1 cellular context compared by ENCODE assay signal in the genomic region with DNA sequence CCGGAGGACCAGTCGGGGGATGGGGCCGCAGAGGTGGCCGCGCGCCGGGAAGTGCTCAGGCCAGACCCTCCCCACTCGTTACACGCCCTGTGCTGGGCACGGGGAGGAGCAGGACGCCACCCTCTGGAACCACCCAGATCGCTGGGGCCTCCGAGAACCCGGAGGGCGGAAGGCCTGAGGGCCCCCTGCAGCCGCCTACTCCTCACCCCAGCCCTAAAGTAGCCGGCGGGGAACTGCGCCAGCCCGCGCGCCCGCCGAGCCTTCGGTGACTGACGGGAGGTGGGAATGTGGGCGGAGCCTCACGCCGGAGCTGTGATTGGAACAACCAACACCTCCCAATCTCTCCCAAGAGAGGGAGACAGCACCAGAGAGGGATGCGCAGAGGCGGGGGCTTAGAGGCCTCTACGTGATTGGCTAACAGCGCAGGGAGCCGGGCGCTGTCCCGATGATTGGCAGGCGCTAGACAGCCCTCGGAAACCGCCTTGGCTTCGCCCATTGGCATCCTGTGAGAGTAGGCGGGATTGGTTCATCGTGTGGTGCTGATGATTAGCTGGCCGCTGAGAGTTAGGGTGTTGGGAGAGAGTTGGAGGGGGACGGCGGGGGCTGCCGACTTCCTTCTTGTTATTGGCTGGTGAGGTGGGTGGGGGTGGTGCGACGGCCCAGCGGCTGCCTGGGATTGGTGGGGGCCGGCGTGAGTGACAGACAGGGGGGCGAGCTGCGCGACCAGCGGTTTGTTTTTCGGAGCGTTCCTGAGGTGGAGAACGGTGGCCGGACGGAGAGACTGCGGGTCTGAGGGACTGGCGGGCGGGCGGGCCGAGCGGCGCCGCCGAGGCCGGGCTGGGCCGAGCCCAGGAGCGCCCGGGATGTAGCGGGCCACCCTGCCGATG.
A peak's percentile ranks its signal among the peaks of the same experiment; 100 is the strongest.
TF ChIP-seq lines count a peak whose summit lies in the region.

A gene (plus strand): TSS at position 734 of the 887 bp plus-strand sequence. CDS start 343 bp downstream, outside the sequence.

TF ChIP-seq in K562, 482 proteins besides CTCF, POLR2A, EP300 and RAD21 (continued from another document and continues in another):
- TF ChIP-seq, protein P1, sequence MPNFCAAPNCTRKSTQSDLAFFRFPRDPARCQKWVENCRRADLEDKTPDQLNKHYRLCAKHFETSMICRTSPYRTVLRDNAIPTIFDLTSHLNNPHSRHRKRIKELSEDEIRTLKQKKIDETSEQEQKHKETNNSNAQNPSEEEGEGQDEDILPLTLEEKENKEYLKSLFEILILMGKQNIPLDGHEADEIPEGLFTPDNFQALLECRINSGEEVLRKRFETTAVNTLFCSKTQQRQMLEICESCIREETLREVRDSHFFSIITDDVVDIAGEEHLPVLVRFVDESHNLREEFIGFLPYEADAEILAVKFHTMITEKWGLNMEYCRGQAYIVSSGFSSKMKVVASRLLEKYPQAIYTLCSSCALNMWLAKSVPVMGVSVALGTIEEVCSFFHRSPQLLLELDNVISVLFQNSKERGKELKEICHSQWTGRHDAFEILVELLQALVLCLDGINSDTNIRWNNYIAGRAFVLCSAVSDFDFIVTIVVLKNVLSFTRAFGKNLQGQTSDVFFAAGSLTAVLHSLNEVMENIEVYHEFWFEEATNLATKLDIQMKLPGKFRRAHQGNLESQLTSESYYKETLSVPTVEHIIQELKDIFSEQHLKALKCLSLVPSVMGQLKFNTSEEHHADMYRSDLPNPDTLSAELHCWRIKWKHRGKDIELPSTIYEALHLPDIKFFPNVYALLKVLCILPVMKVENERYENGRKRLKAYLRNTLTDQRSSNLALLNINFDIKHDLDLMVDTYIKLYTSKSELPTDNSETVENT (CRISPR knock-in tag; IDR thresholded peaks at IDR 0.05) = peak; percentile 65; the same call in 1 of the 2 replicates
- TF ChIP-seq XRCC5 (IDR thresholded peaks at IDR 0.05; ENCODE audit: low read depth, low read length) = peak; percentile 18; the same call in 1 of the 2 replicates
- 0 out of 2 replicates have a peak, but pooled peaks have one; percentile 9 for TF ChIP-seq SOX6 (IDR thresholded peaks at IDR 0.05)
- peak; percentile 26 for TF ChIP-seq FIP1L1 (IDR thresholded peaks at IDR 0.05; ENCODE audit: low read depth, low read length, poor library complexity, severe bottlenecking)
- TF ChIP-seq MTA1 (IDR thresholded peaks at IDR 0.05; ENCODE audit: borderline replicate concordance) = no peak
- TF ChIP-seq, protein P2, sequence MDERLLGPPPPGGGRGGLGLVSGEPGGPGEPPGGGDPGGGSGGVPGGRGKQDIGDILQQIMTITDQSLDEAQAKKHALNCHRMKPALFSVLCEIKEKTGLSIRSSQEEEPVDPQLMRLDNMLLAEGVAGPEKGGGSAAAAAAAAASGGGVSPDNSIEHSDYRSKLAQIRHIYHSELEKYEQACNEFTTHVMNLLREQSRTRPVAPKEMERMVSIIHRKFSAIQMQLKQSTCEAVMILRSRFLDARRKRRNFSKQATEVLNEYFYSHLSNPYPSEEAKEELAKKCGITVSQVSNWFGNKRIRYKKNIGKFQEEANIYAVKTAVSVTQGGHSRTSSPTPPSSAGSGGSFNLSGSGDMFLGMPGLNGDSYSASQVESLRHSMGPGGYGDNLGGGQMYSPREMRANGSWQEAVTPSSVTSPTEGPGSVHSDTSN (CRISPR knock-in tag; IDR thresholded peaks at IDR 0.05; ENCODE audit: low read depth) = peak; percentile 79
- TF ChIP-seq, protein P2 (tag; conservative IDR thresholded peaks at IDR 0.05; ENCODE audit: low read depth) = peak; percentile 99
- peak; percentile 96 for TF ChIP-seq ZFX (CRISPR knock-in tag; IDR thresholded peaks at IDR 0.05)
- TF ChIP-seq JUND (IDR thresholded peaks at IDR 0.05; ENCODE audit: borderline replicate concordance, low read depth, low read length) = 0 out of 2 replicates have a peak, but pooled peaks have one; percentile 33
- no peak; the same call in 2 of the 3 replicates for TF ChIP-seq JUND (tag; IDR thresholded peaks at IDR 0.05; ENCODE audit: borderline replicate concordance, low read depth, low read length)
- TF ChIP-seq, protein P3, sequence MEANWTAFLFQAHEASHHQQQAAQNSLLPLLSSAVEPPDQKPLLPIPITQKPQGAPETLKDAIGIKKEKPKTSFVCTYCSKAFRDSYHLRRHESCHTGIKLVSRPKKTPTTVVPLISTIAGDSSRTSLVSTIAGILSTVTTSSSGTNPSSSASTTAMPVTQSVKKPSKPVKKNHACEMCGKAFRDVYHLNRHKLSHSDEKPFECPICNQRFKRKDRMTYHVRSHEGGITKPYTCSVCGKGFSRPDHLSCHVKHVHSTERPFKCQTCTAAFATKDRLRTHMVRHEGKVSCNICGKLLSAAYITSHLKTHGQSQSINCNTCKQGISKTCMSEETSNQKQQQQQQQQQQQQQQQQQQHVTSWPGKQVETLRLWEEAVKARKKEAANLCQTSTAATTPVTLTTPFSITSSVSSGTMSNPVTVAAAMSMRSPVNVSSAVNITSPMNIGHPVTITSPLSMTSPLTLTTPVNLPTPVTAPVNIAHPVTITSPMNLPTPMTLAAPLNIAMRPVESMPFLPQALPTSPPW (CRISPR knock-in tag; IDR thresholded peaks at IDR 0.05) = peak; percentile 99
- TF ChIP-seq PHF20 (IDR thresholded peaks at IDR 0.05; ENCODE audit: partially characterized antibody) = peak; percentile 77
- 0 out of 2 replicates have a peak, but pooled peaks have one; percentile 13 for TF ChIP-seq ESRRA (IDR thresholded peaks at IDR 0.05; ENCODE audit: borderline replicate concordance, low read depth)
- TF ChIP-seq, protein P4, sequence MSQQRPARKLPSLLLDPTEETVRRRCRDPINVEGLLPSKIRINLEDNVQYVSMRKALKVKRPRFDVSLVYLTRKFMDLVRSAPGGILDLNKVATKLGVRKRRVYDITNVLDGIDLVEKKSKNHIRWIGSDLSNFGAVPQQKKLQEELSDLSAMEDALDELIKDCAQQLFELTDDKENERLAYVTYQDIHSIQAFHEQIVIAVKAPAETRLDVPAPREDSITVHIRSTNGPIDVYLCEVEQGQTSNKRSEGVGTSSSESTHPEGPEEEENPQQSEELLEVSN (IDR thresholded peaks at IDR 0.05; ENCODE audit: borderline replicate concordance in 1 of 2, extremely low read depth in 1 of 2, insufficient read depth in 1 of 2, insufficient read length in 1 of 2, low read depth in 1 of 2, low read length in 1 of 2, poor library complexity in 1 of 2, severe bottlenecking in 1 of 2) = peak; percentile 40 to 46
- TF ChIP-seq CBX1 (IDR thresholded peaks at IDR 0.05; ENCODE audit: low read depth) = 0 out of 2 replicates have a peak, but pooled peaks have one; percentile 12
- TF ChIP-seq SRF (CRISPR knock-in tag; IDR thresholded peaks at IDR 0.05) = peak in 1 of 2 experiments; percentile 42; a peak in 1 of 4 replicates
- peak; percentile 46; the same call in 1 of the 2 replicates for TF ChIP-seq PML (IDR thresholded peaks at IDR 0.05; ENCODE audit: low read length)
- no peak for TF ChIP-seq DACH1 (IDR thresholded peaks at IDR 0.05; ENCODE audit: partially characterized antibody)
- 0 out of 2 replicates have a peak, but pooled peaks have one; percentile 30 for TF ChIP-seq GABPB1 (CRISPR knock-in tag; IDR thresholded peaks at IDR 0.05)
- TF ChIP-seq NFYB (IDR thresholded peaks at IDR 0.05; ENCODE audit: extremely low read depth, insufficient read length) = peak; percentile 73
- TF ChIP-seq, protein P5, sequence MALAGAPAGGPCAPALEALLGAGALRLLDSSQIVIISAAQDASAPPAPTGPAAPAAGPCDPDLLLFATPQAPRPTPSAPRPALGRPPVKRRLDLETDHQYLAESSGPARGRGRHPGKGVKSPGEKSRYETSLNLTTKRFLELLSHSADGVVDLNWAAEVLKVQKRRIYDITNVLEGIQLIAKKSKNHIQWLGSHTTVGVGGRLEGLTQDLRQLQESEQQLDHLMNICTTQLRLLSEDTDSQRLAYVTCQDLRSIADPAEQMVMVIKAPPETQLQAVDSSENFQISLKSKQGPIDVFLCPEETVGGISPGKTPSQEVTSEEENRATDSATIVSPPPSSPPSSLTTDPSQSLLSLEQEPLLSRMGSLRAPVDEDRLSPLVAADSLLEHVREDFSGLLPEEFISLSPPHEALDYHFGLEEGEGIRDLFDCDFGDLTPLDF (CRISPR knock-in tag; IDR thresholded peaks at IDR 0.05) = 0 out of 2 replicates have a peak, but pooled peaks have one; percentile 53
- TF ChIP-seq, protein P6, sequence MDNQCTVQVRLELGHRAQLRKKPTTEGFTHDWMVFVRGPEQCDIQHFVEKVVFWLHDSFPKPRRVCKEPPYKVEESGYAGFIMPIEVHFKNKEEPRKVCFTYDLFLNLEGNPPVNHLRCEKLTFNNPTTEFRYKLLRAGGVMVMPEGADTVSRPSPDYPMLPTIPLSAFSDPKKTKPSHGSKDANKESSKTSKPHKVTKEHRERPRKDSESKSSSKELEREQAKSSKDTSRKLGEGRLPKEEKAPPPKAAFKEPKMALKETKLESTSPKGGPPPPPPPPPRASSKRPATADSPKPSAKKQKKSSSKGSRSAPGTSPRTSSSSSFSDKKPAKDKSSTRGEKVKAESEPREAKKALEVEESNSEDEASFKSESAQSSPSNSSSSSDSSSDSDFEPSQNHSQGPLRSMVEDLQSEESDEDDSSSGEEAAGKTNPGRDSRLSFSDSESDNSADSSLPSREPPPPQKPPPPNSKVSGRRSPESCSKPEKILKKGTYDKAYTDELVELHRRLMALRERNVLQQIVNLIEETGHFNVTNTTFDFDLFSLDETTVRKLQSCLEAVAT (IDR thresholded peaks at IDR 0.05) = peak in 1 of 2 experiments; percentile 82; a peak in 1 of 4 replicates
- peak; percentile 85 for TF ChIP-seq SUPT5H (IDR thresholded peaks at IDR 0.05)
- TF ChIP-seq GABPA (tag; conservative IDR thresholded peaks at IDR 0.05; ENCODE audit: low read depth) = peak; percentile 22
- TF ChIP-seq, protein P7, sequence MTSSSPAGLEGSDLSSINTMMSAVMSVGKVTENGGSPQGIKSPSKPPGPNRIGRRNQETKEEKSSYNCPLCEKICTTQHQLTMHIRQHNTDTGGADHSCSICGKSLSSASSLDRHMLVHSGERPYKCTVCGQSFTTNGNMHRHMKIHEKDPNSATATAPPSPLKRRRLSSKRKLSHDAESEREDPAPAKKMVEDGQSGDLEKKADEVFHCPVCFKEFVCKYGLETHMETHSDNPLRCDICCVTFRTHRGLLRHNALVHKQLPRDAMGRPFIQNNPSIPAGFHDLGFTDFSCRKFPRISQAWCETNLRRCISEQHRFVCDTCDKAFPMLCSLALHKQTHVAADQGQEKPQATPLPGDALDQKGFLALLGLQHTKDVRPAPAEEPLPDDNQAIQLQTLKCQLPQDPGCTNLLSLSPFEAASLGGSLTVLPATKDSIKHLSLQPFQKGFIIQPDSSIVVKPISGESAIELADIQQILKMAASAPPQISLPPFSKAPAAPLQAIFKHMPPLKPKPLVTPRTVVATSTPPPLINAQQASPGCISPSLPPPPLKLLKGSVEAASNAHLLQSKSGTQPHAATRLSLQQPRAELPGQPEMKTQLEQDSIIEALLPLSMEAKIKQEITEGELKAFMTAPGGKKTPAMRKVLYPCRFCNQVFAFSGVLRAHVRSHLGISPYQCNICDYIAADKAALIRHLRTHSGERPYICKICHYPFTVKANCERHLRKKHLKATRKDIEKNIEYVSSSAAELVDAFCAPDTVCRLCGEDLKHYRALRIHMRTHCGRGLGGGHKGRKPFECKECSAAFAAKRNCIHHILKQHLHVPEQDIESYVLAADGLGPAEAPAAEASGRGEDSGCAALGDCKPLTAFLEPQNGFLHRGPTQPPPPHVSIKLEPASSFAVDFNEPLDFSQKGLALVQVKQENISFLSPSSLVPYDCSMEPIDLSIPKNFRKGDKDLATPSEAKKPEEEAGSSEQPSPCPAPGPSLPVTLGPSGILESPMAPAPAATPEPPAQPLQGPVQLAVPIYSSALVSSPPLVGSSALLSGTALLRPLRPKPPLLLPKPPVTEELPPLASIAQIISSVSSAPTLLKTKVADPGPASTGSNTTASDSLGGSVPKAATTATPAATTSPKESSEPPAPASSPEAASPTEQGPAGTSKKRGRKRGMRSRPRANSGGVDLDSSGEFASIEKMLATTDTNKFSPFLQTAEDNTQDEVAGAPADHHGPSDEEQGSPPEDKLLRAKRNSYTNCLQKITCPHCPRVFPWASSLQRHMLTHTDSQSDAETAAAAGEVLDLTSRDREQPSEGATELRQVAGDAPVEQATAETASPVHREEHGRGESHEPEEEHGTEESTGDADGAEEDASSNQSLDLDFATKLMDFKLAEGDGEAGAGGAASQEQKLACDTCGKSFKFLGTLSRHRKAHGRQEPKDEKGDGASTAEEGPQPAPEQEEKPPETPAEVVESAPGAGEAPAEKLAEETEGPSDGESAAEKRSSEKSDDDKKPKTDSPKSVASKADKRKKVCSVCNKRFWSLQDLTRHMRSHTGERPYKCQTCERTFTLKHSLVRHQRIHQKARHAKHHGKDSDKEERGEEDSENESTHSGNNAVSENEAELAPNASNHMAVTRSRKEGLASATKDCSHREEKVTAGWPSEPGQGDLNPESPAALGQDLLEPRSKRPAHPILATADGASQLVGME (CRISPR knock-in tag; IDR thresholded peaks at IDR 0.05) = peak; percentile 93; the same call in 1 of the 2 replicates
- TF ChIP-seq, protein P8, sequence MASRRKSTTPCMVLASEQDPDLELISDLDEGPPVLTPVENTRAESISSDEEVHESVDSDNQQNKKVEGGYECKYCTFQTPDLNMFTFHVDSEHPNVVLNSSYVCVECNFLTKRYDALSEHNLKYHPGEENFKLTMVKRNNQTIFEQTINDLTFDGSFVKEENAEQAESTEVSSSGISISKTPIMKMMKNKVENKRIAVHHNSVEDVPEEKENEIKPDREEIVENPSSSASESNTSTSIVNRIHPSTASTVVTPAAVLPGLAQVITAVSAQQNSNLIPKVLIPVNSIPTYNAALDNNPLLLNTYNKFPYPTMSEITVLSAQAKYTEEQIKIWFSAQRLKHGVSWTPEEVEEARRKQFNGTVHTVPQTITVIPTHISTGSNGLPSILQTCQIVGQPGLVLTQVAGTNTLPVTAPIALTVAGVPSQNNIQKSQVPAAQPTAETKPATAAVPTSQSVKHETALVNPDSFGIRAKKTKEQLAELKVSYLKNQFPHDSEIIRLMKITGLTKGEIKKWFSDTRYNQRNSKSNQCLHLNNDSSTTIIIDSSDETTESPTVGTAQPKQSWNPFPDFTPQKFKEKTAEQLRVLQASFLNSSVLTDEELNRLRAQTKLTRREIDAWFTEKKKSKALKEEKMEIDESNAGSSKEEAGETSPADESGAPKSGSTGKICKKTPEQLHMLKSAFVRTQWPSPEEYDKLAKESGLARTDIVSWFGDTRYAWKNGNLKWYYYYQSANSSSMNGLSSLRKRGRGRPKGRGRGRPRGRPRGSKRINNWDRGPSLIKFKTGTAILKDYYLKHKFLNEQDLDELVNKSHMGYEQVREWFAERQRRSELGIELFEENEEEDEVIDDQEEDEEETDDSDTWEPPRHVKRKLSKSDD (conservative IDR thresholded peaks at IDR 0.05; ENCODE audit: low read length) = no peak
- no peak for TF ChIP-seq SMAD4 (CRISPR knock-in tag; conservative IDR thresholded peaks at IDR 0.05)
- no peak for TF ChIP-seq ZNF3 (CRISPR knock-in tag; IDR thresholded peaks at IDR 0.05)
- TF ChIP-seq, protein P9, sequence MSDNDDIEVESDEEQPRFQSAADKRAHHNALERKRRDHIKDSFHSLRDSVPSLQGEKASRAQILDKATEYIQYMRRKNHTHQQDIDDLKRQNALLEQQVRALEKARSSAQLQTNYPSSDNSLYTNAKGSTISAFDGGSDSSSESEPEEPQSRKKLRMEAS (CRISPR knock-in tag; IDR thresholded peaks at IDR 0.05) = 0 out of 2 replicates have a peak, but pooled peaks have one; percentile 17
- no peak for TF ChIP-seq CBFA2T2 (conservative IDR thresholded peaks at IDR 0.05)
- TF ChIP-seq PRPF4 (IDR thresholded peaks at IDR 0.05; ENCODE audit: insufficient read depth, low read depth, low read length, poor library complexity, severe bottlenecking) = no peak
- TF ChIP-seq ZNF263 (CRISPR knock-in tag; IDR thresholded peaks at IDR 0.05; ENCODE audit: borderline replicate concordance) = peak; percentile 32; the same call in 1 of the 2 replicates
